ENCODE assay signal across 8 cellular contexts in genomic region chr14:81220767-81221578, GRCh38. TPM values are rescaled to one million over a fixed set of nuclear protein-coding genes. Genes with fewer than 3 reads are reported as not detected.
DNase-seq lines count a peak whose midpoint lies in the region; ATAC-seq, FAIRE-seq and TF ChIP-seq lines count a peak whose summit lies in the region.

GTF2A1 (minus strand) TSS chr14:81220959; CDS start chr14:81220518, 441 bp downstream.

- no peaks in the 10 kb centered on the region for H3K9me2 ChIP-seq in OCI-LY1 (ENCODE audit: low read depth, low read length)

- intact Hi-C loops in Calu3 (cut with micrococcal nuclease; ENCODE audit: unreplicated experiment), result no loop called here

- H3K27ac ChIP-seq in HUES64 (ENCODE audit: low read depth, low read length) (peak within 1 kb of the TSS; percentile 98), OCI-LY1 (ENCODE audit: low read depth, low read length, poor library complexity, severe bottlenecking) (peak within 1 kb of the TSS; percentile 99), mesodermal cell (ENCODE audit: low read depth, low read length, severe bottlenecking) (peak within 1 kb of the TSS; percentile 100)

- H3K79me2 ChIP-seq in OCI-LY1 (ENCODE audit: insufficient read depth, low read length), result peaks cover 19% of the 10 kb centered on the region

- H3K4me2 ChIP-seq in OCI-LY1 (ENCODE audit: low read length), result peak within 1 kb of the TSS; percentile 88

- H3K9me3 ChIP-seq in HUES64 (ENCODE audit: insufficient read depth, low read depth, low read length) (no peaks in the 10 kb centered on the region), OCI-LY1 (ENCODE audit: low read length) (no peaks in the 10 kb centered on the region), mesodermal cell (ENCODE audit: control insufficient read depth, low read length) (no peaks in the 10 kb centered on the region)

- peaks cover 35% of the 10 kb centered on the region for H3K36me3 Mint-ChIP-seq in Calu3 (ENCODE audit: insufficient read depth, unreplicated experiment)

- H3K4me3 Mint-ChIP-seq in Calu3 (ENCODE audit: low read depth, unreplicated experiment), result peak within 1 kb of the TSS; percentile 89

- FAIRE-seq in endometrium (lab: Jason Lieb, UNC), result peak; percentile 89

- BruUV-seq in Calu3 (replicated peaks; lab: Mats Ljungman, UMichigan), result no TSS peak

- DNase-seq in Calu3, result peak; percentile 92
- peak; percentile 92 for DNase-seq in activated CD8-positive, alpha-beta memory T cell treated with anti-CD3 and anti-CD28 coated beads, Interleukin-2, amount 50 U/mL, for 4 hours
- DNase-seq in stimulated activated CD8-positive, alpha-beta memory T cell treated with anti-CD3 and anti-CD28 coated beads, Interleukin-15, amount 100 ng/mL, for 4 hours (ENCODE audit: low read depth in 2 of 2), result peak; percentile 82 to 91

- peak within 1 kb of the TSS; percentile 98 for H3K27ac Mint-ChIP-seq in Calu3 (ENCODE audit: unreplicated experiment)

- H3K9me3 Mint-ChIP-seq in Calu3 (ENCODE audit: low read depth, unreplicated experiment), result no peaks in the 10 kb centered on the region

- under 1% methylated on average over 87 of the region's 90 CpGs for WGBS in HUES64
- WGBS in mesodermal cell (ENCODE audit: insufficient coverage in 2 of 2), 2 experiments, result 0 to 1% methylated on average over 37 to 69 of the region's 90 CpGs

- no peaks in the 10 kb centered on the region for H4K20me1 ChIP-seq in OCI-LY1 (ENCODE audit: insufficient read depth, low read length)

- H3K4me1 ChIP-seq in HUES64 (ENCODE audit: insufficient read depth, low read length) (peaks cover 33% of the 10 kb centered on the region), OCI-LY1 (ENCODE audit: insufficient read depth, low read length, severe bottlenecking) (peaks cover 30% of the 10 kb centered on the region), mesodermal cell (ENCODE audit: control insufficient read depth, insufficient read depth, low read length, poor library complexity, severe bottlenecking) (peaks cover 11% of the 10 kb centered on the region)

- H3F3A ChIP-seq in OCI-LY1 (ENCODE audit: insufficient read depth, low read length), result no peaks in the 10 kb centered on the region

- H3K4me1 Mint-ChIP-seq in Calu3 (ENCODE audit: low read depth, unreplicated experiment), result peaks cover 13% of the 10 kb centered on the region

- ATAC-seq in GM21447 (IDR thresholded peaks at IDR 0.05; ENCODE audit: unreplicated experiment), result peak; percentile 70

- no peaks in the 10 kb centered on the region for H3K27me3 Mint-ChIP-seq in Calu3 (ENCODE audit: unreplicated experiment)

- H3K27me3 ChIP-seq in HUES64 (ENCODE audit: insufficient read depth, low read length) (no peaks in the 10 kb centered on the region), OCI-LY1 (ENCODE audit: insufficient read depth, low read length) (no peaks in the 10 kb centered on the region)

- H3K36me3 ChIP-seq in HUES64 (ENCODE audit: insufficient read depth, low read length) (peaks cover 11% of the 10 kb centered on the region), OCI-LY1 (ENCODE audit: insufficient read depth, low read length) (peaks cover 10% of the 10 kb centered on the region), mesodermal cell (ENCODE audit: control insufficient read depth, insufficient read depth, low read length) (peaks cover 3% of the 10 kb centered on the region)

- H3K9ac ChIP-seq in HUES64 (ENCODE audit: low read depth, low read length) (peak within 1 kb of the TSS; percentile 99), OCI-LY1 (ENCODE audit: low read length) (peak within 1 kb of the TSS; percentile 100)

- TF ChIP-seq CTCF in Calu3 (IDR thresholded peaks at IDR 0.05; ENCODE audit: unreplicated experiment), result no peak
- TF ChIP-seq CTCF in OCI-LY1 (IDR thresholded peaks at IDR 0.05; ENCODE audit: low read length), result no peak

- H3K4me3 ChIP-seq in HUES64 (ENCODE audit: low read length), result peak within 1 kb of the TSS; percentile 97
- peak within 1 kb of the TSS; percentile 97 for H3K4me3 ChIP-seq in OCI-LY1 (ENCODE audit: low read depth, low read length, poor library complexity, severe bottlenecking)
- peak within 1 kb of the TSS; percentile 91 for H3K4me3 ChIP-seq in mesodermal cell (ENCODE audit: extremely low read depth, insufficient read depth, low read length, poor library complexity, severe bottlenecking)

- CTCF ChIA-PET in Calu3 (lab: Charles Lee), result interaction anchor here (0.6 to 1.3 kb wide), 4 partner anchors 28 to 307 kb away, joined by 3 to 8 read pairs (median 5); no protein-coding TSS in a partner anchor

- H2AFZ ChIP-seq in OCI-LY1 (ENCODE audit: low read length), result no peak within 1 kb of the TSS; the same call in 1 of the 2 replicates

RNA-seq across cellular contexts. Expression of gene GTF2A1, which starts in this region (rescaled TPM):
- total RNA-seq in Calu3 (2022), result 35.9 and 45.6 TPM in 2 replicates
- polyA plus RNA-seq in HUES64 (2013, experiment 1 of 2), result 29.5 TPM
- polyA plus RNA-seq in HUES64 (2013, experiment 2 of 2), result 30.9 TPM
- 32.1 TPM for polyA plus RNA-seq in mesodermal cell (2013, experiment 1 of 2)
- polyA plus RNA-seq in mesodermal cell (2013, experiment 2 of 2), result 28.0 TPM

Comparison
In these comparisons a context has a peak if more than half of its experiments do, and no peak if none do; other contexts are left out.
1. Peak in every context shown above with its lines: DNase-seq, ATAC-seq, H3K4me3 ChIP-seq and H3K27ac ChIP-seq.